In the genomic region with DNA sequence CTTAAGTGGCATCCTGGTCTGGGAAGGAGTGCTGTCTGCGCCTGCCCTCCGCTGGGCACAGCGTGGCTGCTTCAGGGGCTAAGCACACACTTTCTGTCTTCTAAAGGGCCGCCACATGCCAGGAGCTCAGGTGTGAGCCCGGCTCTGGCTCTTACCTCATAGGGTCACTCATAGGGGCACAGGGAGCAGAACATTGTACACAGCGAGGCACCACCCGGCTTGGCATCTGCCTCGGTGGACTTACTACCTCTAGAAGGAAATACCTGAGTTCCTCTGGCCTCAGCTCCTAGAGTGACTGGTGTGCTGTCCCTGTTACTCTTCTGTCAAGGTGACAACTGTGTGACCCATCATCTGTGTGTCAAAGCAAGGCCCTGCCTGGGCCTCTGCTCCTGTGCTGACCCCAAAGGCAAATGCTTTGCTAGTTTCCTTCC, we compare ENCODE assay signal across 9 cellular contexts. TPM values are rescaled to one million over a fixed set of nuclear protein-coding genes. Genes with fewer than 3 reads are reported as not detected.
DNase-seq lines count a peak whose midpoint lies in the region; ATAC-seq and TF ChIP-seq lines count a peak whose summit lies in the region.
"Had no signal": no experiment of that assay in that cellular context is flagged by ENCODE, and none has a peak within 500 bp of the region (broad histone marks: within the 10 kb centered on the region; RNA-seq: fewer than 3 reads in every experiment).

No MANE protein-coding gene starts in this region.

- WGBS in SK-N-SH (ENCODE audit: low lambda C conversion rate), result 96% methylated on average over 4 of the region's 8 CpGs

- in situ Hi-C loops in G401 (cut with HindIII; ENCODE audit: low sequenced_read_pairs), result no loop called here

- H3K27me3 Mint-ChIP-seq in CD4-positive, CD25-positive, alpha-beta regulatory T cell, result no peaks in the 10 kb centered on the region

- peaks cover 39% of the 10 kb centered on the region for H3K4me1 ChIP-seq in CD4-positive, CD25-positive, alpha-beta regulatory T cell (ENCODE audit: control insufficient read depth, insufficient read depth, low read length, poor library complexity, severe bottlenecking)
- peaks cover 8 to 12% of the 10 kb centered on the region in 2 experiments; a peak in 3 of 4 replicates for H3K4me1 ChIP-seq in SK-N-SH (ENCODE audit: control insufficient read depth in 1 of 2, insufficient read depth in 2 of 2, low read depth in 1 of 2, low read length in 1 of 2)
- peaks cover 5% of the 10 kb centered on the region for H3K4me1 ChIP-seq in fibroblast of lung (ENCODE audit: control insufficient read depth, extremely low read depth, insufficient read depth, low read length)

- peak in 1 of 3 donors; percentile 26 for DNase-seq in CD4-positive, CD25-positive, alpha-beta regulatory T cell
- no peak for DNase-seq in SK-N-SH
- peak in 1 of 2 donors; percentile 51 for DNase-seq in fibroblast of lung (ENCODE audit: low read depth in 2 of 2)
- peak; percentile 77 for DNase-seq in posterior vena cava (ENCODE audit: low spot score)
- DNase-seq in HPDE6-E6E7 (ENCODE audit: extremely low spot score), result no peak
- no peak for DNase-seq in G401 (ENCODE audit: low spot score)
- no peak for DNase-seq in putamen (ENCODE audit: low spot score)
- no peak for DNase-seq in cerebellar nuclear complex (lab: John Stamatoyannopoulos, UW)
- DNase-seq: hippocampal formation had no signal

- H4K20me1 ChIP-seq in SK-N-SH (ENCODE audit: insufficient read depth) (peaks cover 99% of the 10 kb centered on the region), fibroblast of lung (ENCODE audit: control insufficient read depth, extremely low read depth, insufficient read depth, low read length) (peaks cover 18% of the 10 kb centered on the region)

- intact Hi-C loops in posterior vena cava (cut with DNase I), result no loop called here

- POLR2A ChIA-PET in SK-N-SH (lab: Yijun Ruan, JAX), result interaction anchor here (0.6 to 2.6 kb wide), 2 partner anchors 13 to 61 kb away, joined by 4 to 10 read pairs; partner anchors contain the start of gene NEAT1

- peaks cover 36 to 75% (median 63%) of the 10 kb centered on the region in 4 donors for H3K4me1 Mint-ChIP-seq in CD4-positive, CD25-positive, alpha-beta regulatory T cell

- H3K27ac ChIP-seq in CD4-positive, CD25-positive, alpha-beta regulatory T cell (ENCODE audit: insufficient read depth, low read length, poor library complexity, severe bottlenecking), result no peak overlapping the region
- H3K27ac ChIP-seq in SK-N-SH (ENCODE audit: low read depth in 2 of 2, low read length in 1 of 2) (peak overlapping the region; percentile 43 to 100; a peak in 3 of 4 replicates), fibroblast of lung (ENCODE audit: insufficient read depth, low read length) (peak overlapping the region; percentile 9)

- no peak for ATAC-seq in CD4-positive, CD25-positive, alpha-beta regulatory T cell (ENCODE audit: low read depth in 2 of 2)

- TF ChIP-seq CTCF in SK-N-SH (IDR thresholded peaks at IDR 0.05) (no peak), fibroblast of lung (conservative IDR thresholded peaks at IDR 0.05 in 1 of 2, IDR thresholded peaks at IDR 0.05 in 1 of 2; ENCODE audit: low read depth in 1 of 2, low read length in 2 of 2) (no peak)

- no peak for TF ChIP-seq EP300 in SK-N-SH (IDR thresholded peaks at IDR 0.05; ENCODE audit: borderline replicate concordance in 1 of 2, low read depth in 1 of 2, low read length in 1 of 2)

- H2AFZ ChIP-seq in SK-N-SH (ENCODE audit: low read depth), result no peak overlapping the region
- no peak overlapping the region for H2AFZ ChIP-seq in fibroblast of lung (ENCODE audit: low read length)

- H3K9me3 ChIP-seq in CD4-positive, CD25-positive, alpha-beta regulatory T cell (ENCODE audit: control insufficient read depth in 2 of 2, low read length in 2 of 2), result no peaks in the 10 kb centered on the region
- H3K9me3 ChIP-seq in SK-N-SH, result no peaks in the 10 kb centered on the region
- H3K9me3 ChIP-seq in fibroblast of lung (ENCODE audit: control insufficient read depth, insufficient read depth, low read depth, low read length), result no peaks in the 10 kb centered on the region

- H3K79me2 ChIP-seq in SK-N-SH (ENCODE audit: insufficient read depth), result peaks cover 99% of the 10 kb centered on the region
- peaks cover 97% of the 10 kb centered on the region for H3K79me2 ChIP-seq in fibroblast of lung (ENCODE audit: control insufficient read depth, insufficient read depth, low read length)

- H3K9me2 ChIP-seq in SK-N-SH, result no peaks in the 10 kb centered on the region

- CTCF ChIA-PET in SK-N-SH (lab: Yijun Ruan, JAX), result interaction anchor here (1.2 kb wide), 1 partner anchor 44 kb away, joined by 3 read pairs; no protein-coding TSS in a partner anchor

- H3K27ac Mint-ChIP-seq in CD4-positive, CD25-positive, alpha-beta regulatory T cell, result peak overlapping the region in 2 of 3 donors; percentile 49 to 53

- H3K9me3 Mint-ChIP-seq in CD4-positive, CD25-positive, alpha-beta regulatory T cell, result peaks cover 0 to 1% (median 0%) of the 10 kb centered on the region in 7 donors

- H3K36me3 ChIP-seq in CD4-positive, CD25-positive, alpha-beta regulatory T cell (ENCODE audit: control insufficient read depth, insufficient read depth, low read length), result peaks cover 46% of the 10 kb centered on the region
- peaks cover 59 to 96% of the 10 kb centered on the region in 2 experiments for H3K36me3 ChIP-seq in SK-N-SH (replicated peaks in 1 of 2; ENCODE audit: control insufficient read depth in 1 of 2, insufficient read depth in 2 of 2, low read length in 1 of 2)
- peaks cover 33% of the 10 kb centered on the region for H3K36me3 ChIP-seq in fibroblast of lung (ENCODE audit: control insufficient read depth, insufficient read depth, low read length)

- H3K9ac ChIP-seq in SK-N-SH, result peak overlapping the region; percentile 98; the same call in 1 of the 2 replicates
- no peak overlapping the region for H3K9ac ChIP-seq in fibroblast of lung (ENCODE audit: insufficient read depth, low read length)

- H3K36me3 Mint-ChIP-seq in CD4-positive, CD25-positive, alpha-beta regulatory T cell, result peaks cover 32% of the 10 kb centered on the region

- no peak for TF ChIP-seq RAD21 in SK-N-SH (IDR thresholded peaks at IDR 0.05; ENCODE audit: low read length)

- H3K4me2 ChIP-seq in SK-N-SH, result peak overlapping the region; percentile 63
- peak overlapping the region; percentile 13 for H3K4me2 ChIP-seq in fibroblast of lung (ENCODE audit: extremely low read depth, insufficient read depth, low read length)

- H3K27me3 ChIP-seq in CD4-positive, CD25-positive, alpha-beta regulatory T cell (ENCODE audit: control insufficient read depth, insufficient read depth, low read length), result no peaks in the 10 kb centered on the region
- H3K27me3 ChIP-seq in SK-N-SH (ENCODE audit: insufficient read depth), result no peaks in the 10 kb centered on the region
- H3K27me3 ChIP-seq in fibroblast of lung (ENCODE audit: control insufficient read depth, insufficient read depth, low read length), result no peaks in the 10 kb centered on the region

- peaks cover 99% of the 10 kb centered on the region for H3F3A ChIP-seq in SK-N-SH (replicated peaks; ENCODE audit: insufficient read depth)

- H3K4me3 Mint-ChIP-seq in CD4-positive, CD25-positive, alpha-beta regulatory T cell, result peak overlapping the region in 1 of 4 donors; percentile 13

- no peak overlapping the region for H3K4me3 ChIP-seq in CD4-positive, CD25-positive, alpha-beta regulatory T cell (ENCODE audit: low read depth, low read length)
- peak overlapping the region; percentile 32 to 77; a peak in 3 of 4 replicates for H3K4me3 ChIP-seq in SK-N-SH (ENCODE audit: low read depth in 2 of 2, low read length in 1 of 2)
- H3K4me3 ChIP-seq in fibroblast of lung (replicated peaks in 1 of 4; ENCODE audit: control extremely low read depth in 1 of 4, insufficient read depth in 1 of 4, low read depth in 3 of 4, low read length in 4 of 4), result peak overlapping the region in 1 of 4 experiments; percentile 44

TF ChIP-seq in SK-N-SH, 30 proteins besides CTCF, POLR2A, EP300 and RAD21 (continues in another document):
- TF ChIP-seq SIN3A (IDR thresholded peaks at IDR 0.05; ENCODE audit: borderline replicate concordance, low read depth, low read length), result 0 out of 2 replicates have a peak, but pooled peaks have one; percentile 11
- no peak for TF ChIP-seq ELF1 (IDR thresholded peaks at IDR 0.05)
- no peak for TF ChIP-seq GABPA (IDR thresholded peaks at IDR 0.05; ENCODE audit: low read depth)
- TF ChIP-seq MEF2A (IDR thresholded peaks at IDR 0.05; ENCODE audit: borderline replicate concordance, low read depth), result no peak

RNA-seq across cellular contexts. Expression of gene NEAT1, which starts 13.4 kb away (rescaled TPM):
- 890 TPM for total RNA-seq in CD4-positive, CD25-positive, alpha-beta regulatory T cell
- 1 to 10 TPM; 1.4 to 3.1 (median 1.9) TPM for polyA plus RNA-seq in CD4-positive, CD25-positive, alpha-beta regulatory T cell
- 435 and 479 TPM in 2 replicates for polyA plus RNA-seq in SK-N-SH (2012; rRNA removed)
- polyA plus RNA-seq in SK-N-SH (2012; cell fraction: cytosol; rRNA removed), result 93.7 and 99.2 TPM in 2 replicates
- polyA plus RNA-seq in SK-N-SH (2012; cell fraction: nucleus; rRNA removed), result 3,897 and 4,476 TPM in 2 replicates
- total RNA-seq in fibroblast of lung, result 177 and 299 TPM in 2 replicates
- polyA plus RNA-seq in fibroblast of lung, result 40.6 and 40.9 TPM in 2 replicates
- 140 and 151 TPM in 2 replicates for polyA plus RNA-seq in fibroblast of lung (2012)
- polyA minus RNA-seq in fibroblast of lung (ENCODE audit: low replicate concordance), result 61.4 and 179 TPM in 2 replicates
- total RNA-seq in posterior vena cava, result 1,000 to 10,000 TPM in 1 of 2 donors, 100 to 1,000 TPM in 1; 742 to 1,004 TPM
- total RNA-seq in G401 (2014; rRNA removed; shearing (Covaris generic)), result 4.4 and 12.4 TPM in 2 replicates

RNA-seq across cellular contexts. Expression of gene FRMD8, which starts 49.6 kb away (rescaled TPM):
- total RNA-seq in CD4-positive, CD25-positive, alpha-beta regulatory T cell, result 47.4 TPM
- polyA plus RNA-seq in CD4-positive, CD25-positive, alpha-beta regulatory T cell, result 10 to 100 TPM; 48.7 to 55.1 (median 53.9) TPM
- polyA plus RNA-seq in SK-N-SH (2012; rRNA removed), result 17.4 and 19.0 TPM in 2 replicates
- 8.0 and 14.0 TPM in 2 replicates for polyA plus RNA-seq in SK-N-SH (2012; cell fraction: cytosol; rRNA removed)
- 32.3 and 58.1 TPM in 2 replicates for polyA plus RNA-seq in SK-N-SH (2012; cell fraction: nucleus; rRNA removed)
- total RNA-seq in fibroblast of lung, result 14.9 and 17.5 TPM in 2 replicates
- polyA plus RNA-seq in fibroblast of lung, result 13.7 and 15.3 TPM in 2 replicates
- polyA plus RNA-seq in fibroblast of lung (2012), result 15.2 and 15.4 TPM in 2 replicates
- 26.4 and 28.1 TPM in 2 replicates for polyA minus RNA-seq in fibroblast of lung (ENCODE audit: low replicate concordance)
- total RNA-seq in posterior vena cava, result 10 to 100 TPM; 19.0 to 20.7 TPM
- total RNA-seq in G401 (2014; rRNA removed; shearing (Covaris generic)), result 31.1 and 40.1 TPM in 2 replicates

RNA-seq across cellular contexts. Expression of gene SLC25A45, which starts 53.5 kb away (rescaled TPM):
- total RNA-seq in CD4-positive, CD25-positive, alpha-beta regulatory T cell, result 40.3 TPM
- polyA plus RNA-seq in CD4-positive, CD25-positive, alpha-beta regulatory T cell, result 10 to 100 TPM; 11.1 to 16.9 (median 13.8) TPM
- polyA plus RNA-seq in SK-N-SH (2012; rRNA removed), result 3.1 and 3.6 TPM in 2 replicates
- polyA plus RNA-seq in SK-N-SH (2012; cell fraction: cytosol; rRNA removed), result 1.2 and 1.8 TPM in 2 replicates
- polyA plus RNA-seq in SK-N-SH (2012; cell fraction: nucleus; rRNA removed), result 13.7 and 17.4 TPM in 2 replicates
- 1.0 and 1.5 TPM in 2 replicates for total RNA-seq in fibroblast of lung
- polyA plus RNA-seq in fibroblast of lung, result 0.50 and 0.52 TPM in 2 replicates
- 0.98 and 1.0 TPM in 2 replicates for polyA plus RNA-seq in fibroblast of lung (2012)
- polyA minus RNA-seq in fibroblast of lung (ENCODE audit: low replicate concordance), result 0.85 and 1.8 TPM in 2 replicates
- total RNA-seq in posterior vena cava, result 1 to 10 TPM; 6.1 to 9.6 TPM
- total RNA-seq in G401 (2014; rRNA removed; shearing (Covaris generic)), result 1.1 TPM in 1 of 2 replicates, not detected in the other

Comparison
In these comparisons a context has a peak if more than half of its experiments do, and no peak if none do; other contexts are left out.
1. RNA of gene NEAT1, which starts 13.4 kb away (total RNA-seq): 742 to 1,004 TPM in posterior vena cava, 890 TPM in CD4-positive, CD25-positive, alpha-beta regulatory T cell (single experiment) and 177 to 299 TPM in fibroblast of lung; 4.4 to 12.4 TPM in G401; every median in the first group is over 10 times any median in the second.